In genomic region chr3:25592510-25592968, GRCh38 we compare ENCODE assay signal across 8 cellular contexts.
DNase-seq lines count a peak whose midpoint lies in the region; ATAC-seq, FAIRE-seq and TF ChIP-seq lines count a peak whose summit lies in the region.

No MANE protein-coding gene starts in this region.

- no peaks in the 10 kb centered on the region for H3K27me3 Mint-ChIP-seq in CD8-positive, alpha-beta memory T cell

- no peaks in the 10 kb centered on the region for H3K27me3 ChIP-seq in K562 (ENCODE audit: control insufficient read depth in 2 of 2, insufficient read depth in 2 of 2, low read length in 2 of 2)
- no peaks in the 10 kb centered on the region for H3K27me3 ChIP-seq in HepG2 (ENCODE audit: control insufficient read depth in 1 of 2, insufficient read depth in 2 of 2, low read length in 2 of 2)
- H3K27me3 ChIP-seq in CD8-positive, alpha-beta memory T cell (ENCODE audit: insufficient read depth, low read length, poor library complexity, severe bottlenecking): no peaks in the 10 kb centered on the region
- no peaks in the 10 kb centered on the region for H3K27me3 ChIP-seq in MM.1S (replicated peaks; ENCODE audit: insufficient read depth, low read length)

- H3K4me2 ChIP-seq in K562 (ENCODE audit: insufficient read depth, low read length) (peak overlapping the region; percentile 47), HepG2 (ENCODE audit: low read depth, low read length) (peak overlapping the region; percentile 55; the same call in 1 of the 2 replicates), MM.1S (ENCODE audit: low read depth, low read length) (no peak overlapping the region)

- H3K9me3 ChIP-seq in K562 (replicated peaks; ENCODE audit: control insufficient read depth, insufficient read depth, low read depth, low read length): no peaks in the 10 kb centered on the region
- H3K9me3 ChIP-seq in HepG2 (ENCODE audit: low read length): no peaks in the 10 kb centered on the region
- H3K9me3 ChIP-seq in CD8-positive, alpha-beta memory T cell (ENCODE audit: low read length): no peaks in the 10 kb centered on the region
- H3K9me3 ChIP-seq in MM.1S (replicated peaks; ENCODE audit: insufficient read depth, low read length): no peaks in the 10 kb centered on the region

- H4K20me1 ChIP-seq in K562 (replicated peaks; ENCODE audit: control insufficient read depth, insufficient read depth, low read length) (no peaks in the 10 kb centered on the region), HepG2 (ENCODE audit: insufficient read depth, low read length) (no peaks in the 10 kb centered on the region), MM.1S (ENCODE audit: insufficient read depth, low read length) (no peaks in the 10 kb centered on the region)

- ATAC-seq in HG02885 (IDR thresholded peaks at IDR 0.05; ENCODE audit: poor library complexity, unreplicated experiment) (peak; percentile 34), K562 (peak; percentile 97), HepG2 (peak; percentile 98)

- peaks cover 2% of the 10 kb centered on the region; the same call in 1 of the 3 replicates for H3K36me3 ChIP-seq in K562 (ENCODE audit: control insufficient read depth, insufficient read depth, low read length)
- H3K36me3 ChIP-seq in HepG2 (replicated peaks in 1 of 2; ENCODE audit: control insufficient read depth in 1 of 2, insufficient read depth in 2 of 2, low read length in 2 of 2): peaks cover 0 to 2% of the 10 kb centered on the region in 2 experiments; a peak in 1 of 5 replicates
- no peaks in the 10 kb centered on the region for H3K36me3 ChIP-seq in CD8-positive, alpha-beta memory T cell (ENCODE audit: insufficient read depth, low read length)
- no peaks in the 10 kb centered on the region for H3K36me3 ChIP-seq in MM.1S (replicated peaks; ENCODE audit: insufficient read depth, low read length)

- TF ChIP-seq EP300 in K562 (IDR thresholded peaks at IDR 0.05; ENCODE audit: low read length): no peak
- TF ChIP-seq EP300 in HepG2 (IDR thresholded peaks at IDR 0.05; ENCODE audit: low read depth in 2 of 2, low read length in 2 of 2): no peak
- no peak for TF ChIP-seq EP300 in HepG2 (CRISPR knock-in tag; IDR thresholded peaks at IDR 0.05; ENCODE audit: borderline replicate concordance)

- peak overlapping the region in 1 of 2 experiments; percentile 40; a peak in 1 of 4 replicates for H3K9ac ChIP-seq in K562 (ENCODE audit: insufficient read depth in 1 of 2, low read depth in 2 of 2, low read length in 2 of 2)
- H3K9ac ChIP-seq in HepG2 (ENCODE audit: insufficient read depth, low read depth, low read length): no peak overlapping the region
- no peak overlapping the region for H3K9ac ChIP-seq in MM.1S (ENCODE audit: low read length)

- H3K36me3 Mint-ChIP-seq in CD8-positive, alpha-beta memory T cell: peaks cover 0 to 15% (median 1%) of the 10 kb centered on the region in 3 donors

- H3K4me3 ChIP-seq in AG10803 (ENCODE audit: low read length) (no peak overlapping the region), K562 (no peak overlapping the region), HepG2 (replicated peaks in 1 of 3; ENCODE audit: insufficient read depth in 1 of 3, low read depth in 2 of 3, low read length in 3 of 3) (no peak overlapping the region), MM.1S (ENCODE audit: low read length) (no peak overlapping the region)
- H3K4me3 ChIP-seq in CD8-positive, alpha-beta memory T cell (ENCODE audit: low read length): no peak overlapping the region

- H3K4me1 Mint-ChIP-seq in CD8-positive, alpha-beta memory T cell: no peaks in the 10 kb centered on the region

- FAIRE-seq in K562 (lab: Jason Lieb, UNC) (peak; percentile 90), HepG2 (lab: Jason Lieb, UNC) (peak; percentile 82)

- H3K9me3 Mint-ChIP-seq in CD8-positive, alpha-beta memory T cell: no peaks in the 10 kb centered on the region

- CTCF ChIA-PET in K562 (lab: Yijun Ruan, JAX; ENCODE audit: low intra/inter-chr PET ratio) (interaction anchor here (0.6 to 1.3 kb wide), 3 partner anchors 60 to 837 kb away, joined by 3 to 8 read pairs (median 4); no protein-coding TSS in a partner anchor), HepG2 (lab: Yijun Ruan, JAX; ENCODE audit: low intra/inter-chr PET ratio, low total read pairs) (interaction anchor here (0.9 to 3.7 kb wide), 3 partner anchors 60 to 818 kb away, joined by 4 to 14 read pairs (median 4); no protein-coding TSS in a partner anchor)
- CTCF ChIA-PET in CD8-positive, alpha-beta memory T cell (lab: Charles Lee): interaction anchor here (1.1 to 1.5 kb wide), 3 partner anchors 10 to 11 kb away, joined by 3 to 4 read pairs (median 3); no protein-coding TSS in a partner anchor

- no peaks in the 10 kb centered on the region for H3K9me1 ChIP-seq in K562 (ENCODE audit: control insufficient read depth, insufficient read depth, low read length)

- intact Hi-C loops in K562 (cut with micrococcal nuclease): loop anchor here (1.0 to 5.0 kb wide), 5 partner anchors 10 to 819 kb away; no protein-coding TSS in a partner anchor
- intact Hi-C loops in HepG2 (cut with micrococcal nuclease; ENCODE audit: unreplicated experiment): loop anchor here (1.0 to 10.0 kb wide), 4 partner anchors 60 to 908 kb away; no protein-coding TSS in a partner anchor

- H3K4me3 Mint-ChIP-seq in CD8-positive, alpha-beta memory T cell: no peak overlapping the region

- peaks cover 0 to 19% of the 10 kb centered on the region in 2 experiments; a peak in 2 of 5 replicates for H3K4me1 ChIP-seq in K562 (replicated peaks in 1 of 2; ENCODE audit: control insufficient read depth in 2 of 2, insufficient read depth in 2 of 2, low read length in 2 of 2)
- peaks cover 19% of the 10 kb centered on the region for H3K4me1 ChIP-seq in HepG2 (ENCODE audit: insufficient read depth, low read length)
- no peaks in the 10 kb centered on the region for H3K4me1 ChIP-seq in CD8-positive, alpha-beta memory T cell (ENCODE audit: insufficient read depth, low read length)
- H3K4me1 ChIP-seq in MM.1S (ENCODE audit: low read length): no peaks in the 10 kb centered on the region

- WGBS in K562 (ENCODE audit: insufficient coverage, low coverage, missing lambda C conversion rate): 7% methylated on average over 3 of the region's 3 CpGs
- 4% methylated on average over 2 of the region's 3 CpGs for WGBS in HepG2 (ENCODE audit: low lambda C conversion rate)

- BruUV-seq in K562 (replicated peaks; lab: Mats Ljungman, UMichigan) (no TSS peak), HepG2 (replicated peaks; lab: Mats Ljungman, UMichigan) (no TSS peak)

- DNase-seq in AG10803 (ENCODE audit: low read depth) (peak; percentile 51), K562 (ENCODE audit: extremely low read depth in 1 of 4, low spot score in 3 of 4) (peak; percentile 45 to 90 (median 70)), HepG2 (ENCODE audit: low spot score) (peak; percentile 74), GF-D8 (lab: John Stamatoyannopoulos, UW) (no peak), MM.1S (no peak), anterior cingulate cortex (lab: John Stamatoyannopoulos, UW) (no peak)
- no peak for DNase-seq in CD8-positive, alpha-beta memory T cell

- H3K79me2 ChIP-seq in K562 (ENCODE audit: control insufficient read depth, insufficient read depth, low read length) (no peaks in the 10 kb centered on the region), HepG2 (ENCODE audit: insufficient read depth, low read length) (no peaks in the 10 kb centered on the region), MM.1S (ENCODE audit: low read length) (no peaks in the 10 kb centered on the region)

- peak; percentile 68 for TF ChIP-seq POLR2A in K562 (conservative IDR thresholded peaks at IDR 0.05)
- peak; percentile 24 to 55; a peak in 2 of 4 replicates for TF ChIP-seq POLR2A in HepG2 (IDR thresholded peaks at IDR 0.05; ENCODE audit: insufficient read depth in 1 of 2, low read depth in 2 of 2, low read length in 2 of 2)

- in situ Hi-C loops in K562 (cut with MboI): no loop called here
- in situ Hi-C loops in HepG2 (cut with HindIII; ENCODE audit: extremely low pct_ligation_motif_present, low pct_unique_long_range_greater_than_20kb): loop anchor here (10.0 kb wide), 2 partner anchors 628 to 818 kb away; no protein-coding TSS in a partner anchor

- POLR2A ChIA-PET in K562 (lab: Yijun Ruan, JAX): interaction anchor here (0.6 to 1.3 kb wide), 4 partner anchors 12 to 1862 kb away, joined by 3 read pairs; no protein-coding TSS in a partner anchor
- POLR2A ChIA-PET in HepG2 (lab: Yijun Ruan, JAX): no interaction called here
- POLR2A ChIA-PET in CD8-positive, alpha-beta memory T cell (lab: Charles Lee): interaction anchor here (0.7 kb wide), 1 partner anchor 198 kb away, joined by 3 read pairs; the partner anchor contains the start of gene OXSM

- peak; percentile 21; the same call in 1 of the 2 replicates for TF ChIP-seq CTCF in AG10803 (conservative IDR thresholded peaks at IDR 0.05; ENCODE audit: low read length)
- peak; percentile 73 to 80 (median 77) for TF ChIP-seq CTCF in K562 (IDR thresholded peaks at IDR 0.05 in 2 of 3, conservative IDR thresholded peaks at IDR 0.05 in 1 of 3; ENCODE audit: insufficient read depth in 2 of 3, low read depth in 1 of 3, low read length in 3 of 3)
- TF ChIP-seq CTCF in HepG2 (CRISPR knock-in tag; IDR thresholded peaks at IDR 0.05): peak; percentile 55
- no peak for TF ChIP-seq CTCF in MM.1S (IDR thresholded peaks at IDR 0.05; ENCODE audit: low read length)

- H3K27ac ChIP-seq in K562 (ENCODE audit: extremely low read depth, low read depth, low read length) (peak overlapping the region; percentile 62), HepG2 (ENCODE audit: extremely low read length, insufficient read depth, low read length) (no peak overlapping the region), MM.1S (ENCODE audit: low read length) (no peak overlapping the region)
- no peak overlapping the region for H3K27ac ChIP-seq in CD8-positive, alpha-beta memory T cell (ENCODE audit: low read depth, low read length)

- H2AFZ ChIP-seq in K562 (ENCODE audit: low read depth, low read length) (peak overlapping the region; percentile 82), HepG2 (ENCODE audit: low read length) (peak overlapping the region; percentile 49), MM.1S (ENCODE audit: low read length) (no peak overlapping the region)

- no peaks in the 10 kb centered on the region for H3K9me2 ChIP-seq in MM.1S (replicated peaks; ENCODE audit: insufficient read depth, low read length)

- TF ChIP-seq RAD21 in K562 (CRISPR knock-in tag; conservative IDR thresholded peaks at IDR 0.05 in 1 of 2, IDR thresholded peaks at IDR 0.05 in 1 of 2) (peak; percentile 60 to 70), HepG2 (CRISPR knock-in tag; IDR thresholded peaks at IDR 0.05) (peak; percentile 68)

- 0 out of 2 replicates have a peak, but pooled peaks cover 2% of the 10 kb centered on the region for H3F3A ChIP-seq in MM.1S (ENCODE audit: insufficient read depth, low read length)

- H3K27ac Mint-ChIP-seq in CD8-positive, alpha-beta memory T cell: peak overlapping the region in 2 of 8 donors; percentile 51 to 77

TF ChIP-seq in K562, 482 proteins besides CTCF, POLR2A, EP300 and RAD21 (continues in another document):
- TF ChIP-seq CBFB (CRISPR knock-in tag; IDR thresholded peaks at IDR 0.05) (no peak), PML (IDR thresholded peaks at IDR 0.05; ENCODE audit: low read length) (0 out of 2 replicates have a peak, but pooled peaks have one; percentile 77)

TF ChIP-seq in HepG2, 621 proteins besides CTCF, POLR2A, EP300 and RAD21 (continues in another document):
- TF ChIP-seq EZH2 (conservative IDR thresholded peaks at IDR 0.05; ENCODE audit: low read depth, low read length) (no peak), ZNF724P (CRISPR knock-in tag; IDR thresholded peaks at IDR 0.05; ENCODE audit: borderline replicate concordance) (no peak), STAG1 (CRISPR knock-in tag; IDR thresholded peaks at IDR 0.05) (peak; percentile 70)

Comparison
In these comparisons a context has a peak if more than half of its experiments do, and no peak if none do; other contexts are left out.
1. DNase-seq: peak in AG10803 (single experiment), K562 (4 of 4) and HepG2 (single experiment); none in CD8-positive, alpha-beta memory T cell (0 of 5), GF-D8 (single experiment), MM.1S (single experiment) and anterior cingulate cortex (0 of 58).
2. ATAC-seq: peak in every context shown above with its lines; median percentile 98 in HepG2; 97 in K562; 34 in HG02885.